In the genomic region with DNA sequence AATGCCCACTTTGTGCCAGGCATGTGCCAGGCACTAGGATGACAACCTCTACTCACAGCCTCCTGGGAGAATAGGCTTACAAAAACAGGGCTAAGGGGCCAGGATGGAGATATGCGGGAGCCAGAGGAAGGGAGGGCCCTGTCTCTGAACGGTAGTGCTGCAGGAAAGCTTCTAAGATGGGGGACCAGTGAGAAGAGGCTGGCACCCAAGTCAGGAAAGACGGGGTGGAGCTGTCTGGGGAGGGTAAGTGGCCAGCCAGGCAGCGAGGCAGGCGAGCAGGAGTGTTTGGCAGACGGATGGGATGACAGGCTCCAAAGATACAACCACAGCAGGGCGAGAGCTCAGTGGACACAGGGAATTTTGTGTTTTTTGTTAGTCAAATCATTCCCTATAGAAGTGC, we compare ENCODE assay signal across 14 cellular contexts. TPM values are rescaled to one million over a fixed set of nuclear protein-coding genes. Genes with fewer than 3 reads are reported as not detected.
DNase-seq lines count a peak whose midpoint lies in the region; ATAC-seq and TF ChIP-seq lines count a peak whose summit lies in the region.
"Had no signal": no experiment of that assay in that cellular context is flagged by ENCODE, and none has a peak within 500 bp of the region (broad histone marks: within the 10 kb centered on the region; RNA-seq: fewer than 3 reads in every experiment).

No MANE protein-coding gene starts in this region.

- H3K4me1 ChIP-seq in left ventricle myocardium inferior: peaks cover 50% of the 10 kb centered on the region

- H3K36me3 ChIP-seq in left ventricle myocardium inferior: peaks cover 39% of the 10 kb centered on the region

- H3K4me3 ChIP-seq in AG04450 (ENCODE audit: low read depth, low read length) (no peak overlapping the region), left ventricle myocardium inferior (no peak overlapping the region)

- H3K9me3 ChIP-seq in AG04450 (ENCODE audit: control insufficient read depth, insufficient read depth, low read length): no peaks in the 10 kb centered on the region
- no peaks in the 10 kb centered on the region for H3K9me3 ChIP-seq in left ventricle myocardium inferior (replicated peaks)

- CTCF ChIA-PET in AG04450 (lab: Charles Lee): interaction anchor here (0.7 to 1.0 kb wide), 2 partner anchors 95 to 100 kb away, joined by 6 to 8 read pairs; no protein-coding TSS in a partner anchor

- TF ChIP-seq CTCF in AG04450 (IDR thresholded peaks at IDR 0.05; ENCODE audit: low read depth, low read length) (no peak), VCaP (conservative IDR thresholded peaks at IDR 0.05) (no peak), left ventricle myocardium inferior (IDR thresholded peaks at IDR 0.05; ENCODE audit: borderline replicate concordance) (no peak)

- intact Hi-C loops in left ventricle myocardium inferior (cut with micrococcal nuclease): no loop called here
- intact Hi-C loops in sciatic nerve (cut with DNase I): no loop called here

- peak overlapping the region; percentile 11 for H3K27ac ChIP-seq in AG04450 (ENCODE audit: low read depth, low read length)
- H3K27ac ChIP-seq in VCaP: peak overlapping the region; percentile 61; the same call in 1 of the 2 replicates
- peak overlapping the region; percentile 77 for H3K27ac ChIP-seq in left ventricle myocardium inferior (replicated peaks)

- POLR2A ChIA-PET in AG04450 (lab: Yijun Ruan, JAX): no interaction called here

- ATAC-seq in sciatic nerve (peak; percentile 13), HG03095 (IDR thresholded peaks at IDR 0.05; ENCODE audit: unreplicated experiment) (no peak)
- ATAC-seq: HepG2, Panc1, WTC11 had no signal

- H3K27me3 ChIP-seq in AG04450 (ENCODE audit: control insufficient read depth, insufficient read depth, low read length): no peaks in the 10 kb centered on the region
- H3K27me3 ChIP-seq in left ventricle myocardium inferior (ENCODE audit: low read depth): no peaks in the 10 kb centered on the region

- DNase-seq in AG04450 (ENCODE audit: low read depth, low spot score): no peak
- no peak for DNase-seq in left ventricle myocardium inferior
- no peak for DNase-seq in sciatic nerve (ENCODE audit: low spot score)
- no peak for DNase-seq in MV-4-11 (lab: John Stamatoyannopoulos, UW)
- DNase-seq in middle frontal gyrus (ENCODE audit: extremely low spot score, low spot score): no peak
- no peak for DNase-seq in kidney glomerular epithelial cell (lab: John Stamatoyannopoulos, UW)
- DNase-seq: activated naive CD4-positive, alpha-beta T cell; foreskin melanocyte; NCI-H2107 had no signal

RNA-seq across cellular contexts. Expression of gene GPI, which starts 44.7 kb away (rescaled TPM):
- polyA plus RNA-seq in AG04450 (2011; rRNA removed): 140 and 141 TPM in 2 replicates
- 252 and 311 TPM in 2 replicates for polyA minus RNA-seq in AG04450 (2011; rRNA and poly(A)+ RNA removed)
- total RNA-seq in left ventricle myocardium inferior (473 TPM), sciatic nerve (152 TPM)

Comparison
In these comparisons a context has a peak if more than half of its experiments do, and no peak if none do; other contexts are left out.
1. H3K27ac ChIP-seq: peak in every context shown above with its lines; median percentile 77 in left ventricle myocardium inferior; 61 in VCaP; 11 in AG04450.